ENCODE assay signal across 9 cellular contexts in genomic region chr1:150765229-150765976, GRCh38. TPM values are rescaled to one million over a fixed set of nuclear protein-coding genes. Genes with fewer than 3 reads are reported as not detected.
DNase-seq lines count a peak whose midpoint lies in the region; ATAC-seq and TF ChIP-seq lines count a peak whose summit lies in the region.
"Had no signal": no experiment of that assay in that cellular context is flagged by ENCODE, and none has a peak within 500 bp of the region (broad histone marks: within the 10 kb centered on the region; RNA-seq: fewer than 3 reads in every experiment).

TSS of gene CTSS (minus strand) at chr1:150765778. CDS start at chr1:150764763, 1,015 bp downstream.

- H3K4me3 Mint-ChIP-seq in activated CD4-positive, alpha-beta memory T cell treated with anti-CD3 and anti-CD28 coated beads, Interleukin-2, amount 10 ng/mL, durations not matched to agents 7 days and 5 days: peak within 1 kb of the TSS; percentile 83

- peaks cover 32% of the 10 kb centered on the region for H3K36me3 Mint-ChIP-seq in activated CD4-positive, alpha-beta memory T cell treated with anti-CD3 and anti-CD28 coated beads, Interleukin-2, amount 10 ng/mL, durations not matched to agents 7 days and 5 days (ENCODE audit: low read depth)

- peak within 1 kb of the TSS; percentile 86 for H2AFZ ChIP-seq in smooth muscle cell (ENCODE audit: low read depth)

- 31 to 49% (median 35%) methylated on average over 5 of the region's 5 CpGs for WGBS in heart left ventricle, 4 donors
- 54% methylated on average over 5 of the region's 5 CpGs for WGBS in smooth muscle cell (ENCODE audit: low lambda C conversion rate)

- H3K27me3 ChIP-seq in heart left ventricle: no peaks in the 10 kb centered on the region
- no peaks in the 10 kb centered on the region for H3K27me3 ChIP-seq in smooth muscle cell (ENCODE audit: low read depth)

- no peak for TF ChIP-seq POLR2A in heart left ventricle (IDR thresholded peaks at IDR 0.05)

- H3F3A ChIP-seq in smooth muscle cell (ENCODE audit: low read depth): peaks cover 6% of the 10 kb centered on the region

- POLR2A ChIA-PET in activated CD4-positive, alpha-beta memory T cell treated with anti-CD3 and anti-CD28 coated beads, Interleukin-2, amount 10 ng/mL, durations not matched to agents 7 days and 5 days (lab: Charles Lee): interaction anchor here (0.8 to 2.8 kb wide), 16 partner anchors 9 to 402 kb away, joined by 3 to 10 read pairs (median 4); partner anchors contain the start of genes ENSA, GOLPH3L, MCL1 and RPRD2

- peak within 1 kb of the TSS; percentile 81 for H3K27ac Mint-ChIP-seq in activated CD4-positive, alpha-beta memory T cell treated with anti-CD3 and anti-CD28 coated beads, Interleukin-2, amount 10 ng/mL, durations not matched to agents 7 days and 5 days

- peak within 1 kb of the TSS; percentile 69 for H3K9ac ChIP-seq in smooth muscle cell (ENCODE audit: low read depth)

- no peaks in the 10 kb centered on the region for H4K20me1 ChIP-seq in smooth muscle cell (ENCODE audit: low read depth)

- H3K4me1 ChIP-seq in heart left ventricle (peaks cover 0 to 45% (median 0%) of the 10 kb centered on the region in 12 donors), smooth muscle cell (ENCODE audit: low read depth) (peaks cover 3% of the 10 kb centered on the region)

- H3K9me3 Mint-ChIP-seq in activated CD4-positive, alpha-beta memory T cell treated with anti-CD3 and anti-CD28 coated beads, Interleukin-2, amount 10 ng/mL, durations not matched to agents 7 days and 5 days: peaks cover 1% of the 10 kb centered on the region

- intact Hi-C loops in heart left ventricle (cut with DNase I): no loop called here

- peaks cover 0 to 3% (median 0%) of the 10 kb centered on the region in 12 donors for H3K9me3 ChIP-seq in heart left ventricle
- H3K9me3 ChIP-seq in smooth muscle cell (replicated peaks; ENCODE audit: low read depth): no peaks in the 10 kb centered on the region

- H3K27ac ChIP-seq in heart left ventricle (peak within 1 kb of the TSS in 10 of 12 donors; percentile 8 to 93 (median 41)), smooth muscle cell (ENCODE audit: low read depth) (peak within 1 kb of the TSS; percentile 89)
- H3K27ac ChIP-seq: VCaP had no signal

- peak within 1 kb of the TSS; percentile 78 for H3K4me2 ChIP-seq in smooth muscle cell

- CTCF ChIA-PET in activated CD4-positive, alpha-beta memory T cell treated with anti-CD3 and anti-CD28 coated beads, Interleukin-2, amount 10 ng/mL, durations not matched to agents 7 days and 5 days (lab: Charles Lee): interaction anchor here (0.7 to 1.2 kb wide), 2 partner anchors 136 to 231 kb away, joined by 3 read pairs; partner anchors contain the start of gene ENSA

- H3K27me3 Mint-ChIP-seq in activated CD4-positive, alpha-beta memory T cell treated with anti-CD3 and anti-CD28 coated beads, Interleukin-2, amount 10 ng/mL, durations not matched to agents 7 days and 5 days: peaks cover 1% of the 10 kb centered on the region

- DNase-seq in EL (peak; percentile 14), HT1080 (ENCODE audit: low read depth) (peak; percentile 6), heart left ventricle (no peak), smooth muscle cell (lab: John Stamatoyannopoulos, UW; ENCODE audit: unreplicated experiment) (no peak), NCI-H748 treated with DMSO at 0.1 percent for 48 hours (lab: John Stamatoyannopoulos, UW) (no peak), NCI-H82 (lab: John Stamatoyannopoulos, UW) (no peak)
- DNase-seq in activated CD4-positive, alpha-beta memory T cell treated with anti-CD3 and anti-CD28 coated beads, Interleukin-2, amount 10 ng/mL, durations not matched to agents 7 days and 5 days: no peak

- peak within 1 kb of the TSS in 11 of 12 donors; percentile 1 to 60 (median 39) for H3K4me3 ChIP-seq in heart left ventricle
- H3K4me3 ChIP-seq in smooth muscle cell: peak within 1 kb of the TSS; percentile 29

- H3K36me3 ChIP-seq in heart left ventricle (peaks cover 0 to 7% (median 0%) of the 10 kb centered on the region in 9 donors), smooth muscle cell (ENCODE audit: low read depth) (no peaks in the 10 kb centered on the region)

- ATAC-seq in GM21423 (IDR thresholded peaks at IDR 0.05; ENCODE audit: unreplicated experiment) (peak; percentile 86), heart left ventricle (peak in 3 of 4 donors; percentile 34 to 62 (median 62))

- TF ChIP-seq CTCF in heart left ventricle (IDR thresholded peaks at IDR 0.05) (no peak), smooth muscle cell (IDR thresholded peaks at IDR 0.05; ENCODE audit: borderline replicate concordance, insufficient read depth, poor library complexity, severe bottlenecking) (no peak)

- H3K4me1 Mint-ChIP-seq in activated CD4-positive, alpha-beta memory T cell treated with anti-CD3 and anti-CD28 coated beads, Interleukin-2, amount 10 ng/mL, durations not matched to agents 7 days and 5 days: peaks cover 36% of the 10 kb centered on the region

- no peaks in the 10 kb centered on the region for H3K79me2 ChIP-seq in smooth muscle cell (ENCODE audit: low read depth)

RNA-seq across cellular contexts. Expression of gene CTSS, which starts in this region (rescaled TPM):
- 1.2 and 2.6 TPM in 2 replicates for total RNA-seq in HT1080 (2014; rRNA removed; shearing (Covaris generic))
- 0.19 and 0.27 TPM in 2 replicates for polyA plus RNA-seq in HT1080 (2015; cell fraction: cytosol; rRNA removed)
- polyA plus RNA-seq in HT1080 (2015; cell fraction: nucleus; rRNA removed): 0.16 and 0.29 TPM in 2 replicates
- total RNA-seq in activated CD4-positive, alpha-beta memory T cell treated with anti-CD3 and anti-CD28 coated beads, Interleukin-2, amount 10 ng/mL, durations not matched to agents 7 days and 5 days: 100 to 1,000 TPM; 123 to 127 TPM
- total RNA-seq in heart left ventricle (100 to 1,000 TPM in 2 of 9 donors, 10 to 100 TPM in 5, 1 to 10 TPM in 2; 5.8 to 306 (median 16.9) TPM), smooth muscle cell (1.0 and 2.8 TPM in 2 replicates)
- polyA plus RNA-seq in heart left ventricle (10 to 100 TPM in 1 of 2 donors, 1 to 10 TPM in 1; 3.9 to 10.2 TPM), smooth muscle cell (1.3 and 1.4 TPM in 2 replicates)

Comparison
In these comparisons a context has a peak if more than half of its experiments do, and no peak if none do; other contexts are left out.
1. DNase-seq: peak in EL (single experiment) and HT1080 (single experiment); none in activated CD4-positive, alpha-beta memory T cell treated with anti-CD3 and anti-CD28 coated beads, Interleukin-2, amount 10 ng/mL, durations not matched to agents 7 days and 5 days (single experiment), heart left ventricle (0 of 5), smooth muscle cell (single experiment), NCI-H748 treated with DMSO at 0.1 percent for 48 hours (single experiment) and NCI-H82 (single experiment).